Comparison of ENCODE assay signal across 9 cellular contexts in the genomic region with DNA sequence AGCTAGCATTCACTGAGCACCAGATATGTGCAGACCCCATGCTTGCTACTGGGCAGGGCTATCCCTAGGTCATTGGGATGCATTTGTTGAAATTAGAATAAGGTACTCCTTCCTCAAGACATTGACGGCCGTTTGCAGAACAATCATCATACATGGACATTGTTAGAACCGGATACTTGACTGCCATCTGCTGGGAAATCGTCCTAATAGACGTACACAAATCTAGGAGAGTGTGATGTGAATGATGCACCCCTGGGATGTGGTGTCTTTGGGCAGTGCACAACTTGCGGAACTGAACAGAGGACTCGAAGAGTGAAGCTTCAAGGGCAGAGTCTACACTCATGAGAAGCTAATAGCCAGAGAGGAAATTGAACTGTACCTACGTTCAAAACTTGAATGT.
DNase-seq lines count a peak whose midpoint lies in the region; ATAC-seq and TF ChIP-seq lines count a peak whose summit lies in the region.
"Had no signal": no experiment of that assay in that cellular context is flagged by ENCODE, and none has a peak within 500 bp of the region (broad histone marks: within the 10 kb centered on the region; RNA-seq: fewer than 3 reads in every experiment).

No MANE protein-coding gene starts in this region.

- peak; percentile 31 for TF ChIP-seq CTCF in HL-60 (IDR thresholded peaks at IDR 0.05; ENCODE audit: insufficient read depth, low read length)

- DNase-seq in DMS114 treated with DMSO at 0.1 percent for 48 hours (lab: John Stamatoyannopoulos, UW; ENCODE audit: unreplicated experiment) (peak; percentile 29), HL-60 (ENCODE audit: low read depth in 1 of 2, low spot score in 1 of 2) (peak in 1 of 2 experiments; percentile 58), SHP77 treated with DMSO at 0.1 percent for 48 hours (lab: John Stamatoyannopoulos, UW) (peak; percentile 8), fibroblast of the conjunctiva (ENCODE audit: low read depth) (peak; percentile 16)

- H3K27me3 ChIP-seq in HL-60 (ENCODE audit: insufficient read depth, poor library complexity, severe bottlenecking) = no peaks in the 10 kb centered on the region
- H3K27me3 ChIP-seq: upper lobe of left lung had no signal

- H3K27ac ChIP-seq in HL-60 (replicated peaks) = no peak overlapping the region
- H3K27ac ChIP-seq: upper lobe of left lung had no signal

- no peak overlapping the region for H3K4me3 ChIP-seq in HL-60 (replicated peaks; ENCODE audit: insufficient read depth, low read length)
- H3K4me3 ChIP-seq: upper lobe of left lung had no signal

- ATAC-seq in GM21390 (IDR thresholded peaks at IDR 0.05; ENCODE audit: unreplicated experiment) (no peak), GM21423 (IDR thresholded peaks at IDR 0.05; ENCODE audit: unreplicated experiment) (no peak), GM21737 (IDR thresholded peaks at IDR 0.05; ENCODE audit: unreplicated experiment) (no peak), HG03108 (IDR thresholded peaks at IDR 0.05; ENCODE audit: unreplicated experiment) (no peak)
